ENCODE assay signal across 2 cellular contexts in genomic region chr2:241279828-241280227, GRCh38.
TF ChIP-seq lines count a peak whose summit lies in the region.

No MANE protein-coding gene starts in this region.

TF ChIP-seq in A549, 52 proteins besides CTCF, POLR2A, EP300 and RAD21:
- TF ChIP-seq FOSL2 (IDR thresholded peaks at IDR 0.05) (no peak), FOSL2 (CRISPR knock-in tag; IDR thresholded peaks at IDR 0.05) (no peak), NR3C1 (IDR thresholded peaks at IDR 0.05) (no peak), JUN (IDR thresholded peaks at IDR 0.05) (no peak), RFX5 (IDR thresholded peaks at IDR 0.05) (no peak), JUNB (IDR thresholded peaks at IDR 0.05) (no peak), EHF (CRISPR knock-in tag; IDR thresholded peaks at IDR 0.05) (no peak), HES2 (IDR thresholded peaks at IDR 0.05) (no peak), RCOR1 (IDR thresholded peaks at IDR 0.05; ENCODE audit: low read depth, low read length) (no peak), HMGXB4 (CRISPR knock-in tag; IDR thresholded peaks at IDR 0.05; ENCODE audit: borderline replicate concordance) (no peak), TFCP2L1 (CRISPR knock-in tag; IDR thresholded peaks at IDR 0.05) (no peak)
TF ChIP-seq in A549: peak in this region for 0.

TF ChIP-seq in HepG2, 621 proteins besides CTCF, POLR2A, EP300 and RAD21:
- TF ChIP-seq NFYB (CRISPR knock-in tag; IDR thresholded peaks at IDR 0.05) (no peak), ZNF281 (CRISPR knock-in tag; IDR thresholded peaks at IDR 0.05; ENCODE audit: borderline replicate concordance) (no peak), ZNF687 (CRISPR knock-in tag; IDR thresholded peaks at IDR 0.05) (0 out of 2 replicates have a peak, but pooled peaks have one; percentile 27), GLI4 (CRISPR knock-in tag; IDR thresholded peaks at IDR 0.05; ENCODE audit: borderline replicate concordance) (no peak), NONO (IDR thresholded peaks at IDR 0.05) (no peak), NONO (CRISPR knock-in tag; conservative IDR thresholded peaks at IDR 0.05) (0 out of 2 replicates have a peak, but pooled peaks have one; percentile 55), POGZ (CRISPR knock-in tag; IDR thresholded peaks at IDR 0.05) (0 out of 2 replicates have a peak, but pooled peaks have one; percentile 10), TBX2 (CRISPR knock-in tag; IDR thresholded peaks at IDR 0.05; ENCODE audit: borderline replicate concordance) (0 out of 2 replicates have a peak, but pooled peaks have one; percentile 17), ZBTB33 (CRISPR knock-in tag; IDR thresholded peaks at IDR 0.05) (peak; percentile 75), TBL1XR1 (IDR thresholded peaks at IDR 0.05; ENCODE audit: borderline replicate concordance, low read length, partially characterized antibody) (no peak), ZBTB4 (CRISPR knock-in tag; IDR thresholded peaks at IDR 0.05; ENCODE audit: borderline replicate concordance) (0 out of 2 replicates have a peak, but pooled peaks have one; percentile 60), E2F1 (CRISPR knock-in tag; IDR thresholded peaks at IDR 0.05) (no peak), ZNF547 (CRISPR knock-in tag; IDR thresholded peaks at IDR 0.05) (no peak), SAFB2 (CRISPR knock-in tag; IDR thresholded peaks at IDR 0.05; ENCODE audit: borderline replicate concordance, low read depth) (no peak), ZBTB7A (CRISPR knock-in tag; IDR thresholded peaks at IDR 0.05) (no peak)
TF ChIP-seq in HepG2: peak in this region for 6.
